In genomic region chr13:66087149-66087780, GRCh38 we compare ENCODE assay signal across 23 cellular contexts.
A peak's percentile ranks its signal among the peaks of the same experiment; 100 is the strongest.
DNase-seq lines count a peak whose midpoint lies in the region; ATAC-seq and TF ChIP-seq lines count a peak whose summit lies in the region.
"Had no signal": no experiment of that assay in that cellular context is flagged by ENCODE, and none has a peak within 500 bp of the region (broad histone marks: within the 10 kb centered on the region; RNA-seq: fewer than 3 reads in every experiment).

No MANE protein-coding gene starts in this region.

- H3K9me3 Mint-ChIP-seq in Calu3 (ENCODE audit: low read depth, unreplicated experiment) (no peaks in the 10 kb centered on the region), WTC11 (no peaks in the 10 kb centered on the region)
- H3K9me3 Mint-ChIP-seq: central memory CD8-positive, alpha-beta T cell; H9; mesothelial cell of epicardium; stimulated activated memory B cell treated with anti-CD40 and anti-IgM and Interleukin-4, amounts not matched to agents 10 μg/mL and 1 μg/mL and 100 μg/mL, for 72 hours had no signal

- POLR2A ChIA-PET in WTC11 (lab: Charles Lee): no interaction called here

- H3K36me3 Mint-ChIP-seq in Calu3 (ENCODE audit: insufficient read depth, unreplicated experiment) (no peaks in the 10 kb centered on the region), WTC11 (no peaks in the 10 kb centered on the region)
- H3K36me3 Mint-ChIP-seq: activated naive CD8-positive, alpha-beta T cell; mesothelial cell of epicardium; naive thymus-derived CD8-positive, alpha-beta T cell; stimulated activated memory B cell treated with anti-CD40 and anti-IgM and Interleukin-4, amounts not matched to agents 10 μg/mL and 1 μg/mL and 100 μg/mL, for 72 hours had no signal

- H3K9me3 ChIP-seq in adipocyte (ENCODE audit: control insufficient read depth, low read length): peaks cover 5% of the 10 kb centered on the region
- H3K9me3 ChIP-seq: left ventricle myocardium inferior, vagina had no signal

- CTCF ChIA-PET in Calu3 (lab: Charles Lee): no interaction called here
- CTCF ChIA-PET in WTC11 (lab: Charles Lee): no interaction called here

- peak; percentile 4 for DNase-seq in adipocyte (ENCODE audit: low read depth)
- peak; percentile 6 for DNase-seq in myocyte (ENCODE audit: low read depth)
- DNase-seq in Calu3: no peak
- DNase-seq in NCI-H510A (lab: John Stamatoyannopoulos, UW): no peak
- DNase-seq in WTC11 (ENCODE audit: low spot score): no peak
- DNase-seq: foreskin melanocyte; H9; left ventricle myocardium inferior; naive thymus-derived CD8-positive, alpha-beta T cell; NCI-H748 treated with DMSO at 0.1 percent for 48 hours; spleen; stimulated activated CD4-positive, alpha-beta T cell treated with anti-CD3 and anti-CD28 coated beads, Interleukin-4, amount 100 ng/mL, for 1 hour had no signal

- H3K27me3 ChIP-seq in adipocyte (replicated peaks; ENCODE audit: control insufficient read depth, insufficient read depth, low read length): no peaks in the 10 kb centered on the region
- H3K27me3 ChIP-seq: BLaER1 treated with 17β-estradiol and CSF1 and Interleukin-3, amounts not matched to agents 10 nM and 100 nM; spleen; vagina had no signal

- H3K27me3 Mint-ChIP-seq in Calu3 (ENCODE audit: unreplicated experiment): no peaks in the 10 kb centered on the region
- no peaks in the 10 kb centered on the region for H3K27me3 Mint-ChIP-seq in WTC11 (ENCODE audit: low read depth)
- H3K27me3 Mint-ChIP-seq: activated naive CD8-positive, alpha-beta T cell; activated T-helper 17 cell treated with anti-CD3 and anti-CD28 coated beads, Interleukin-2, amount 50 U/mL, for 72 hours; central memory CD8-positive, alpha-beta T cell; naive thymus-derived CD8-positive, alpha-beta T cell; stimulated activated memory B cell treated with anti-CD40 and anti-IgM and Interleukin-4, amounts not matched to agents 10 μg/mL and 1 μg/mL and 100 μg/mL, for 72 hours had no signal

- no TSS peak for BruUV-seq in Calu3 (replicated peaks; lab: Mats Ljungman, UMichigan)

- TF ChIP-seq CTCF in Calu3 (IDR thresholded peaks at IDR 0.05; ENCODE audit: unreplicated experiment) (no peak), WTC11 (IDR thresholded peaks at IDR 0.05) (no peak)

- no peak overlapping the region for H3K9ac ChIP-seq in adipocyte (ENCODE audit: low read length)
- H3K9ac ChIP-seq: BLaER1 treated with 17β-estradiol and CSF1 and Interleukin-3, amounts not matched to agents 10 nM and 100 nM had no signal

- H3K36me3 ChIP-seq in adipocyte (ENCODE audit: control insufficient read depth, insufficient read depth, low read length, severe bottlenecking): no peaks in the 10 kb centered on the region
- H3K36me3 ChIP-seq: BLaER1 treated with 17β-estradiol and CSF1 and Interleukin-3, amounts not matched to agents 10 nM and 100 nM; left ventricle myocardium inferior; spleen; vagina had no signal

- ATAC-seq in GM18907 (IDR thresholded peaks at IDR 0.05; ENCODE audit: unreplicated experiment) (peak; percentile 84), HG02981 (IDR thresholded peaks at IDR 0.05; ENCODE audit: unreplicated experiment) (peak; percentile 80), HG03025 (IDR thresholded peaks at IDR 0.05; ENCODE audit: low FRiP score, unreplicated experiment) (no peak), WTC11 (no peak)
- ATAC-seq: activated T-helper 17 cell treated with anti-CD3 and anti-CD28 coated beads, Interleukin-2, amount 50 U/mL, for 72 hours; naive thymus-derived CD8-positive, alpha-beta T cell; SK-N-SH treated with all-trans-retinoic acid at 6 μM for 48 hours; stimulated activated memory B cell treated with anti-CD40 and anti-IgM and Interleukin-4, amounts not matched to agents 10 μg/mL and 1 μg/mL and 100 μg/mL, for 72 hours had no signal

- H3K4me3 Mint-ChIP-seq in Calu3 (ENCODE audit: low read depth, unreplicated experiment): no peak overlapping the region
- H3K4me3 Mint-ChIP-seq in WTC11: no peak overlapping the region
- H3K4me3 Mint-ChIP-seq: activated naive CD8-positive, alpha-beta T cell; activated T-helper 17 cell treated with anti-CD3 and anti-CD28 coated beads, Interleukin-2, amount 50 U/mL, for 72 hours; central memory CD8-positive, alpha-beta T cell; H9; mesothelial cell of epicardium; naive thymus-derived CD8-positive, alpha-beta T cell; stimulated activated memory B cell treated with anti-CD40 and anti-IgM and Interleukin-4, amounts not matched to agents 10 μg/mL and 1 μg/mL and 100 μg/mL, for 72 hours had no signal

- H3K4me1 Mint-ChIP-seq in Calu3 (ENCODE audit: low read depth, unreplicated experiment): no peaks in the 10 kb centered on the region
- H3K4me1 Mint-ChIP-seq in WTC11: no peaks in the 10 kb centered on the region
- H3K4me1 Mint-ChIP-seq: activated T-helper 17 cell treated with anti-CD3 and anti-CD28 coated beads, Interleukin-2, amount 50 U/mL, for 72 hours; central memory CD8-positive, alpha-beta T cell; H9; naive thymus-derived CD8-positive, alpha-beta T cell; stimulated activated memory B cell treated with anti-CD40 and anti-IgM and Interleukin-4, amounts not matched to agents 10 μg/mL and 1 μg/mL and 100 μg/mL, for 72 hours had no signal

- H3K4me3 ChIP-seq in adipocyte (ENCODE audit: low read length): no peak overlapping the region
- H3K4me3 ChIP-seq: BLaER1 treated with 17β-estradiol and CSF1 and Interleukin-3, amounts not matched to agents 10 nM and 100 nM; left ventricle myocardium inferior; spleen; vagina had no signal

- no peaks in the 10 kb centered on the region for H3K4me1 ChIP-seq in adipocyte (ENCODE audit: control insufficient read depth, insufficient read depth, low read length)
- H3K4me1 ChIP-seq: BLaER1 treated with 17β-estradiol and CSF1 and Interleukin-3, amounts not matched to agents 10 nM and 100 nM; left ventricle myocardium inferior; spleen; vagina had no signal

- H3K27ac Mint-ChIP-seq in Calu3 (ENCODE audit: unreplicated experiment): no peak overlapping the region
- no peak overlapping the region for H3K27ac Mint-ChIP-seq in WTC11
- H3K27ac Mint-ChIP-seq: activated naive CD8-positive, alpha-beta T cell; activated T-helper 17 cell treated with anti-CD3 and anti-CD28 coated beads, Interleukin-2, amount 50 U/mL, for 72 hours; H9; mesothelial cell of epicardium; naive thymus-derived CD8-positive, alpha-beta T cell; stimulated activated memory B cell treated with anti-CD40 and anti-IgM and Interleukin-4, amounts not matched to agents 10 μg/mL and 1 μg/mL and 100 μg/mL, for 72 hours had no signal

- intact Hi-C loops in Calu3 (cut with micrococcal nuclease; ENCODE audit: unreplicated experiment): no loop called here

TF ChIP-seq in WTC11, 78 proteins besides CTCF, POLR2A, EP300 and RAD21:
- TF ChIP-seq JAZF1 (CRISPR knock-in tag; IDR thresholded peaks at IDR 0.05): no peak
- no peak for TF ChIP-seq GRHL2 (CRISPR knock-in tag; IDR thresholded peaks at IDR 0.05; ENCODE audit: insufficient replicate concordance, severe bottlenecking)

Comparison
In these comparisons a context has a peak if more than half of its experiments do, and no peak if none do; other contexts are left out.
1. ATAC-seq: peak in GM18907 (single experiment) and HG02981 (single experiment); none in HG03025 (single experiment) and WTC11 (single experiment).
2. DNase-seq: peak in adipocyte (single experiment) and myocyte (single experiment); none in Calu3 (single experiment), NCI-H510A (single experiment) and WTC11 (single experiment).